In genomic region chr12:3455312-3455711, GRCh38 we compare ENCODE assay signal across 1 cellular context.
TF ChIP-seq lines count a peak whose summit lies in the region.

No MANE protein-coding gene starts in this region.

TF ChIP-seq in H1, 55 proteins besides CTCF, POLR2A, EP300 and RAD21:
- TF ChIP-seq ASH2L (IDR thresholded peaks at IDR 0.05; ENCODE audit: low read length) (no peak), YY1 (IDR thresholded peaks at IDR 0.05; ENCODE audit: low read depth, low read length) (no peak), CHD1 (IDR thresholded peaks at IDR 0.05; ENCODE audit: low read depth, low read length) (no peak), RNF2 (IDR thresholded peaks at IDR 0.05; ENCODE audit: borderline replicate concordance, low read depth, low read length, missing control alignments, poor library complexity, severe bottlenecking) (no peak), HDAC6 (IDR thresholded peaks at IDR 0.05; ENCODE audit: low read depth, low read length) (no peak)
- TF ChIP-seq, protein P1, sequence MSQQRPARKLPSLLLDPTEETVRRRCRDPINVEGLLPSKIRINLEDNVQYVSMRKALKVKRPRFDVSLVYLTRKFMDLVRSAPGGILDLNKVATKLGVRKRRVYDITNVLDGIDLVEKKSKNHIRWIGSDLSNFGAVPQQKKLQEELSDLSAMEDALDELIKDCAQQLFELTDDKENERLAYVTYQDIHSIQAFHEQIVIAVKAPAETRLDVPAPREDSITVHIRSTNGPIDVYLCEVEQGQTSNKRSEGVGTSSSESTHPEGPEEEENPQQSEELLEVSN (IDR thresholded peaks at IDR 0.05), result peak; percentile 11; the same call in 1 of the 2 replicates
